Comparison of ENCODE assay signal across 1 cellular context in the genomic region with DNA sequence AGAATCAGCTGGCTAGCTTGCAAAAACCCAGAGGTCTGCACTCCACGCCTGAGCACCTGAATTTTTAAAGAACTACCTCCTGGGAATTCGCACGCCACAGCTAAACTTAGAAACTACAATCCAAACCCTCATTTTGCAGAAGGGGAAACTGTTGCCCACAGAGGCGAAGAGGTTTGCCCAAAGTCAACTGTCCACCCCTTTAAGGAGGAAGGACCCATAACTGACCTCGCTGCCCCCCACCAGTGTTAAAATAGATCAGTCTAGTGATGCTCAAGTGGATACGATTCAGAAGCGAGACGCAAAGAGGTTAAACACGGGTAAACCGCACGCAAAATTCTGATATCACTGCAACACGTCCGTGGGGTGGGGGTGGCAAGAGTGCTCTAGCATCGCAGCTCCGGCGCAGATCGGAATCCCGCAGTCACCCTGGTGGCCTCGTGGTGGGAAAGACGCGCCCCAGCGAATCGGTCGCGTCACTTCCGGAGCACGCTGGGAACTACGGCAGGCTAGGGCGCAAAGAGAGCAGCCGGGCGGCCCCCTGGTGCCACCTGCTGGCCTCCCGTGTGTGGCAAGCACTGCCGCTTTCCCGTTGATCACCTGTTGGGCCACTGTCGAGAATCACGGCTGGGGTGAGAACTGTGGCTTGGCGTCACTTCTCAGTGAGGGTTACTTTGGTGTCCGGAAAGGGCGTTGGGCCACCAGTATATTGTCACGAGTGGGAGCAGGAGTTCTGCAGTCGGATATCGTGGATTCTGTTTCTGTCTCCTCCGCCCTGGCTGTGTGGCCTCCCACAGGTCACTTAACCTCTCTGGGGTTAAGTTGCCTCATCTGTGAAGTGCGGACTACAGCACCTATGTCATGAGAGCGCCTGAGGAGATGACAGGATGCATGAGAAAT.
TF ChIP-seq lines count a peak whose summit lies in the region.

A gene (minus strand): TSS at position 451 of the 897 bp plus-strand sequence. CDS start 686 bp downstream, outside the sequence.

TF ChIP-seq in GM23338, 12 proteins besides CTCF, POLR2A, EP300 and RAD21 (continued from another document):
- TF ChIP-seq, protein P1, sequence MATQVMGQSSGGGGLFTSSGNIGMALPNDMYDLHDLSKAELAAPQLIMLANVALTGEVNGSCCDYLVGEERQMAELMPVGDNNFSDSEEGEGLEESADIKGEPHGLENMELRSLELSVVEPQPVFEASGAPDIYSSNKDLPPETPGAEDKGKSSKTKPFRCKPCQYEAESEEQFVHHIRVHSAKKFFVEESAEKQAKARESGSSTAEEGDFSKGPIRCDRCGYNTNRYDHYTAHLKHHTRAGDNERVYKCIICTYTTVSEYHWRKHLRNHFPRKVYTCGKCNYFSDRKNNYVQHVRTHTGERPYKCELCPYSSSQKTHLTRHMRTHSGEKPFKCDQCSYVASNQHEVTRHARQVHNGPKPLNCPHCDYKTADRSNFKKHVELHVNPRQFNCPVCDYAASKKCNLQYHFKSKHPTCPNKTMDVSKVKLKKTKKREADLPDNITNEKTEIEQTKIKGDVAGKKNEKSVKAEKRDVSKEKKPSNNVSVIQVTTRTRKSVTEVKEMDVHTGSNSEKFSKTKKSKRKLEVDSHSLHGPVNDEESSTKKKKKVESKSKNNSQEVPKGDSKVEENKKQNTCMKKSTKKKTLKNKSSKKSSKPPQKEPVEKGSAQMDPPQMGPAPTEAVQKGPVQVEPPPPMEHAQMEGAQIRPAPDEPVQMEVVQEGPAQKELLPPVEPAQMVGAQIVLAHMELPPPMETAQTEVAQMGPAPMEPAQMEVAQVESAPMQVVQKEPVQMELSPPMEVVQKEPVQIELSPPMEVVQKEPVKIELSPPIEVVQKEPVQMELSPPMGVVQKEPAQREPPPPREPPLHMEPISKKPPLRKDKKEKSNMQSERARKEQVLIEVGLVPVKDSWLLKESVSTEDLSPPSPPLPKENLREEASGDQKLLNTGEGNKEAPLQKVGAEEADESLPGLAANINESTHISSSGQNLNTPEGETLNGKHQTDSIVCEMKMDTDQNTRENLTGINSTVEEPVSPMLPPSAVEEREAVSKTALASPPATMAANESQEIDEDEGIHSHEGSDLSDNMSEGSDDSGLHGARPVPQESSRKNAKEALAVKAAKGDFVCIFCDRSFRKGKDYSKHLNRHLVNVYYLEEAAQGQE (IDR thresholded peaks at IDR 0.05; ENCODE audit: unreplicated experiment): peak; percentile 13
- TF ChIP-seq, protein P2, sequence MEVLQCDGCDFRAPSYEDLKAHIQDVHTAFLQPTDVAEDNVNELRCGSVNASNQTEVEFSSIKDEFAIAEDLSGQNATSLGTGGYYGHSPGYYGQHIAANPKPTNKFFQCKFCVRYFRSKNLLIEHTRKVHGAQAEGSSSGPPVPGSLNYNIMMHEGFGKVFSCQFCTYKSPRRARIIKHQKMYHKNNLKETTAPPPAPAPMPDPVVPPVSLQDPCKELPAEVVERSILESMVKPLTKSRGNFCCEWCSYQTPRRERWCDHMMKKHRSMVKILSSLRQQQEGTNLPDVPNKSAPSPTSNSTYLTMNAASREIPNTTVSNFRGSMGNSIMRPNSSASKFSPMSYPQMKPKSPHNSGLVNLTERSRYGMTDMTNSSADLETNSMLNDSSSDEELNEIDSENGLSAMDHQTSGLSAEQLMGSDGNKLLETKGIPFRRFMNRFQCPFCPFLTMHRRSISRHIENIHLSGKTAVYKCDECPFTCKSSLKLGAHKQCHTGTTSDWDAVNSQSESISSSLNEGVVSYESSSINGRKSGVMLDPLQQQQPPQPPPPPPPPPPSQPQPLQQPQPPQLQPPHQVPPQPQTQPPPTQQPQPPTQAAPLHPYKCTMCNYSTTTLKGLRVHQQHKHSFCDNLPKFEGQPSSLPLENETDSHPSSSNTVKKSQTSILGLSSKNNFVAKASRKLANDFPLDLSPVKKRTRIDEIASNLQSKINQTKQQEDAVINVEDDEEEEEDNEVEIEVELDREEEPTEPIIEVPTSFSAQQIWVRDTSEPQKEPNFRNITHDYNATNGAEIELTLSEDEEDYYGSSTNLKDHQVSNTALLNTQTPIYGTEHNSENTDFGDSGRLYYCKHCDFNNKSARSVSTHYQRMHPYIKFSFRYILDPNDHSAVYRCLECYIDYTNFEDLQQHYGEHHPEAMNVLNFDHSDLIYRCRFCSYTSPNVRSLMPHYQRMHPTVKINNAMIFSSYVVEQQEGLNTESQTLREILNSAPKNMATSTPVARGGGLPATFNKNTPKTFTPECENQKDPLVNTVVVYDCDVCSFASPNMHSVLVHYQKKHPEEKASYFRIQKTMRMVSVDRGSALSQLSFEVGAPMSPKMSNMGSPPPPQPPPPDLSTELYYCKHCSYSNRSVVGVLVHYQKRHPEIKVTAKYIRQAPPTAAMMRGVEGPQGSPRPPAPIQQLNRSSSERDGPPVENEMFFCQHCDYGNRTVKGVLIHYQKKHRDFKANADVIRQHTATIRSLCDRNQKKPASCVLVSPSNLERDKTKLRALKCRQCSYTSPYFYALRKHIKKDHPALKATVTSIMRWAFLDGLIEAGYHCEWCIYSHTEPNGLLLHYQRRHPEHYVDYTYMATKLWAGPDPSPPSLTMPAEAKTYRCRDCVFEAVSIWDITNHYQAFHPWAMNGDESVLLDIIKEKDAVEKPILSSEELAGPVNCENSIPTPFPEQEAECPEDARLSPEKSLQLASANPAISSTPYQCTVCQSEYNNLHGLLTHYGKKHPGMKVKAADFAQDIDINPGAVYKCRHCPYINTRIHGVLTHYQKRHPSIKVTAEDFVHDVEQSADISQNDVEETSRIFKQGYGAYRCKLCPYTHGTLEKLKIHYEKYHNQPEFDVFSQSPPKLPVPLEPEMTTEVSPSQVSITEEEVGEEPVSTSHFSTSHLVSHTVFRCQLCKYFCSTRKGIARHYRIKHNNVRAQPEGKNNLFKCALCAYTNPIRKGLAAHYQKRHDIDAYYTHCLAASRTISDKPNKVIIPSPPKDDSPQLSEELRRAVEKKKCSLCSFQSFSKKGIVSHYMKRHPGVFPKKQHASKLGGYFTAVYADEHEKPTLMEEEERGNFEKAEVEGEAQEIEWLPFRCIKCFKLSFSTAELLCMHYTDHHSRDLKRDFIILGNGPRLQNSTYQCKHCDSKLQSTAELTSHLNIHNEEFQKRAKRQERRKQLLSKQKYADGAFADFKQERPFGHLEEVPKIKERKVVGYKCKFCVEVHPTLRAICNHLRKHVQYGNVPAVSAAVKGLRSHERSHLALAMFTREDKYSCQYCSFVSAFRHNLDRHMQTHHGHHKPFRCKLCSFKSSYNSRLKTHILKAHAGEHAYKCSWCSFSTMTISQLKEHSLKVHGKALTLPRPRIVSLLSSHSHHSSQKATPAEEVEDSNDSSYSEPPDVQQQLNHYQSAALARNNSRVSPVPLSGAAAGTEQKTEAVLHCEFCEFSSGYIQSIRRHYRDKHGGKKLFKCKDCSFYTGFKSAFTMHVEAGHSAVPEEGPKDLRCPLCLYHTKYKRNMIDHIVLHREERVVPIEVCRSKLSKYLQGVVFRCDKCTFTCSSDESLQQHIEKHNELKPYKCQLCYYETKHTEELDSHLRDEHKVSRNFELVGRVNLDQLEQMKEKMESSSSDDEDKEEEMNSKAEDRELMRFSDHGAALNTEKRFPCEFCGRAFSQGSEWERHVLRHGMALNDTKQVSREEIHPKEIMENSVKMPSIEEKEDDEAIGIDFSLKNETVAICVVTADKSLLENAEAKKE (CRISPR knock-in tag; IDR thresholded peaks at IDR 0.05): no peak
- peak; percentile 95 for TF ChIP-seq CREB1 (CRISPR knock-in tag; IDR thresholded peaks at IDR 0.05; ENCODE audit: low read depth)
- peak; percentile 87 for TF ChIP-seq POLR2AphosphoS5 (IDR thresholded peaks at IDR 0.05; ENCODE audit: low read depth)
- TF ChIP-seq, protein P3, sequence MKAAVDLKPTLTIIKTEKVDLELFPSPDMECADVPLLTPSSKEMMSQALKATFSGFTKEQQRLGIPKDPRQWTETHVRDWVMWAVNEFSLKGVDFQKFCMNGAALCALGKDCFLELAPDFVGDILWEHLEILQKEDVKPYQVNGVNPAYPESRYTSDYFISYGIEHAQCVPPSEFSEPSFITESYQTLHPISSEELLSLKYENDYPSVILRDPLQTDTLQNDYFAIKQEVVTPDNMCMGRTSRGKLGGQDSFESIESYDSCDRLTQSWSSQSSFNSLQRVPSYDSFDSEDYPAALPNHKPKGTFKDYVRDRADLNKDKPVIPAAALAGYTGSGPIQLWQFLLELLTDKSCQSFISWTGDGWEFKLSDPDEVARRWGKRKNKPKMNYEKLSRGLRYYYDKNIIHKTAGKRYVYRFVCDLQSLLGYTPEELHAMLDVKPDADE (IDR thresholded peaks at IDR 0.05): peak; percentile 60; the same call in 1 of the 2 replicates
- no peak for TF ChIP-seq ZNF331 (CRISPR knock-in tag; IDR thresholded peaks at IDR 0.05; ENCODE audit: low read depth)
- TF ChIP-seq NANOG (IDR thresholded peaks at IDR 0.05; ENCODE audit: borderline replicate concordance): no peak
- no peak for TF ChIP-seq JUNB (IDR thresholded peaks at IDR 0.05; ENCODE audit: unreplicated experiment)
TF ChIP-seq in GM23338: peak in this region for 4.
